ENCODE assay signal across 1 cellular context in genomic region chr11:68954970-68955958, GRCh38.
TF ChIP-seq lines count a peak whose summit lies in the region.

No MANE protein-coding gene starts in this region.

TF ChIP-seq in K562, 482 proteins besides CTCF, POLR2A, EP300 and RAD21 (continued from another document and continues in another):
- TF ChIP-seq MGA (IDR thresholded peaks at IDR 0.05): no peak
- TF ChIP-seq CTBP1 (IDR thresholded peaks at IDR 0.05; ENCODE audit: borderline replicate concordance): peak; percentile 30; the same call in 1 of the 2 replicates
- peak; percentile 81 for TF ChIP-seq MEIS2 (IDR thresholded peaks at IDR 0.05; ENCODE audit: partially characterized antibody)
- no peak for TF ChIP-seq MCM3 (IDR thresholded peaks at IDR 0.05)
- TF ChIP-seq HDAC2 (IDR thresholded peaks at IDR 0.05): no peak
- TF ChIP-seq, protein P1, sequence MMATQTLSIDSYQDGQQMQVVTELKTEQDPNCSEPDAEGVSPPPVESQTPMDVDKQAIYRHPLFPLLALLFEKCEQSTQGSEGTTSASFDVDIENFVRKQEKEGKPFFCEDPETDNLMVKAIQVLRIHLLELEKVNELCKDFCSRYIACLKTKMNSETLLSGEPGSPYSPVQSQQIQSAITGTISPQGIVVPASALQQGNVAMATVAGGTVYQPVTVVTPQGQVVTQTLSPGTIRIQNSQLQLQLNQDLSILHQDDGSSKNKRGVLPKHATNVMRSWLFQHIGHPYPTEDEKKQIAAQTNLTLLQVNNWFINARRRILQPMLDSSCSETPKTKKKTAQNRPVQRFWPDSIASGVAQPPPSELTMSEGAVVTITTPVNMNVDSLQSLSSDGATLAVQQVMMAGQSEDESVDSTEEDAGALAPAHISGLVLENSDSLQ (IDR thresholded peaks at IDR 0.05): peak; percentile 52
- TF ChIP-seq L3MBTL2 (IDR thresholded peaks at IDR 0.05): peak; percentile 48; the same call in 1 of the 2 replicates
- no peak for TF ChIP-seq MYC (IDR thresholded peaks at IDR 0.05; ENCODE audit: low read depth, low read length)
- TF ChIP-seq MYC (CRISPR knock-in tag; IDR thresholded peaks at IDR 0.05; ENCODE audit: borderline replicate concordance, low read depth): no peak
- no peak for TF ChIP-seq ZFPM2 (CRISPR knock-in tag; IDR thresholded peaks at IDR 0.05)
- TF ChIP-seq, protein P2, sequence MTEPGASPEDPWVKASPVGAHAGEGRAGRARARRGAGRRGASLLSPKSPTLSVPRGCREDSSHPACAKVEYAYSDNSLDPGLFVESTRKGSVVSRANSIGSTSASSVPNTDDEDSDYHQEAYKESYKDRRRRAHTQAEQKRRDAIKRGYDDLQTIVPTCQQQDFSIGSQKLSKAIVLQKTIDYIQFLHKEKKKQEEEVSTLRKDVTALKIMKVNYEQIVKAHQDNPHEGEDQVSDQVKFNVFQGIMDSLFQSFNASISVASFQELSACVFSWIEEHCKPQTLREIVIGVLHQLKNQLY (CRISPR knock-in tag; conservative IDR thresholded peaks at IDR 0.05): no peak
- TF ChIP-seq COPS2 (conservative IDR thresholded peaks at IDR 0.05): no peak
- no peak for TF ChIP-seq ELK3 (CRISPR knock-in tag; IDR thresholded peaks at IDR 0.05)
- no peak for TF ChIP-seq MIER1 (IDR thresholded peaks at IDR 0.05; ENCODE audit: low read depth)
- 0 out of 2 replicates have a peak, but pooled peaks have one; percentile 26 for TF ChIP-seq GABPB1 (CRISPR knock-in tag; IDR thresholded peaks at IDR 0.05)
- peak; percentile 40; the same call in 1 of the 2 replicates for TF ChIP-seq ARID1B (IDR thresholded peaks at IDR 0.05)
- TF ChIP-seq, protein P3, sequence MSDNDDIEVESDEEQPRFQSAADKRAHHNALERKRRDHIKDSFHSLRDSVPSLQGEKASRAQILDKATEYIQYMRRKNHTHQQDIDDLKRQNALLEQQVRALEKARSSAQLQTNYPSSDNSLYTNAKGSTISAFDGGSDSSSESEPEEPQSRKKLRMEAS (CRISPR knock-in tag; IDR thresholded peaks at IDR 0.05): peak; percentile 19; the same call in 1 of the 2 replicates
- TF ChIP-seq CXXC5 (CRISPR knock-in tag; IDR thresholded peaks at IDR 0.05): peak; percentile 69
- no peak for TF ChIP-seq ZNF696 (CRISPR knock-in tag; conservative IDR thresholded peaks at IDR 0.05)
- TF ChIP-seq KAT7 (CRISPR knock-in tag; IDR thresholded peaks at IDR 0.05; ENCODE audit: borderline replicate concordance): no peak
- no peak for TF ChIP-seq SRSF7 (optimal IDR thresholded peaks at IDR 0.05; ENCODE audit: low read depth, low read length)
- TF ChIP-seq ETV5 (CRISPR knock-in tag; IDR thresholded peaks at IDR 0.05; ENCODE audit: low read depth): peak; percentile 60
- no peak for TF ChIP-seq SIX5 (IDR thresholded peaks at IDR 0.05; ENCODE audit: borderline replicate concordance in 1 of 2, insufficient read depth in 1 of 2, low read depth in 1 of 2, low read length in 2 of 2)
- 0 out of 2 replicates have a peak, but pooled peaks have one; percentile 5 for TF ChIP-seq NCOR1 (IDR thresholded peaks at IDR 0.05)
- TF ChIP-seq U2AF1 (optimal IDR thresholded peaks at IDR 0.05; ENCODE audit: low read depth, low read length): no peak
- no peak for TF ChIP-seq ZNF165 (CRISPR knock-in tag; IDR thresholded peaks at IDR 0.05; ENCODE audit: borderline replicate concordance)
- peak; percentile 60 for TF ChIP-seq ETV1 (tag; conservative IDR thresholded peaks at IDR 0.05; ENCODE audit: low read depth)
- TF ChIP-seq DPF2 (IDR thresholded peaks at IDR 0.05): 0 out of 2 replicates have a peak, but pooled peaks have one; percentile 23
- TF ChIP-seq BHLHE40 (IDR thresholded peaks at IDR 0.05; ENCODE audit: low read length): peak; percentile 95
- TF ChIP-seq BCOR (IDR thresholded peaks at IDR 0.05): no peak
- peak; percentile 31; the same call in 1 of the 2 replicates for TF ChIP-seq GABPA (tag; conservative IDR thresholded peaks at IDR 0.05; ENCODE audit: low read depth)
- TF ChIP-seq NR2C2 (CRISPR knock-in tag; IDR thresholded peaks at IDR 0.05): no peak
- TF ChIP-seq NR2C2 (tag; IDR thresholded peaks at IDR 0.05): no peak
- no peak for TF ChIP-seq DEAF1 (CRISPR knock-in tag; IDR thresholded peaks at IDR 0.05)
- peak; percentile 27; the same call in 1 of the 2 replicates for TF ChIP-seq TFAP4 (CRISPR knock-in tag; IDR thresholded peaks at IDR 0.05; ENCODE audit: borderline replicate concordance)
- TF ChIP-seq KLF1 (tag; IDR thresholded peaks at IDR 0.05): no peak
- TF ChIP-seq MXI1 (IDR thresholded peaks at IDR 0.05; ENCODE audit: low read depth, low read length): no peak
- peak; percentile 58; the same call in 1 of the 2 replicates for TF ChIP-seq CREM (IDR thresholded peaks at IDR 0.05; ENCODE audit: low read depth)
- peak; percentile 46; the same call in 1 of the 2 replicates for TF ChIP-seq ATF7 (IDR thresholded peaks at IDR 0.05)
- TF ChIP-seq NFE2 (IDR thresholded peaks at IDR 0.05; ENCODE audit: low read depth): 0 out of 2 replicates have a peak, but pooled peaks have one; percentile 39
- TF ChIP-seq, protein P4, sequence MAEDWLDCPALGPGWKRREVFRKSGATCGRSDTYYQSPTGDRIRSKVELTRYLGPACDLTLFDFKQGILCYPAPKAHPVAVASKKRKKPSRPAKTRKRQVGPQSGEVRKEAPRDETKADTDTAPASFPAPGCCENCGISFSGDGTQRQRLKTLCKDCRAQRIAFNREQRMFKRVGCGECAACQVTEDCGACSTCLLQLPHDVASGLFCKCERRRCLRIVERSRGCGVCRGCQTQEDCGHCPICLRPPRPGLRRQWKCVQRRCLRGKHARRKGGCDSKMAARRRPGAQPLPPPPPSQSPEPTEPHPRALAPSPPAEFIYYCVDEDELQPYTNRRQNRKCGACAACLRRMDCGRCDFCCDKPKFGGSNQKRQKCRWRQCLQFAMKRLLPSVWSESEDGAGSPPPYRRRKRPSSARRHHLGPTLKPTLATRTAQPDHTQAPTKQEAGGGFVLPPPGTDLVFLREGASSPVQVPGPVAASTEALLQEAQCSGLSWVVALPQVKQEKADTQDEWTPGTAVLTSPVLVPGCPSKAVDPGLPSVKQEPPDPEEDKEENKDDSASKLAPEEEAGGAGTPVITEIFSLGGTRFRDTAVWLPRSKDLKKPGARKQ (CRISPR knock-in tag; IDR thresholded peaks at IDR 0.05): no peak
